Comparison of ENCODE assay signal across 11 cellular contexts in genomic region chr4:93897559-93897958, GRCh38.
A peak's percentile ranks its signal among the peaks of the same experiment; 100 is the strongest.
DNase-seq lines count a peak whose midpoint lies in the region; ATAC-seq and TF ChIP-seq lines count a peak whose summit lies in the region.
"Had no signal": no experiment of that assay in that cellular context is flagged by ENCODE, and none has a peak within 500 bp of the region (broad histone marks: within the 10 kb centered on the region; RNA-seq: fewer than 3 reads in every experiment).

No MANE protein-coding gene starts in this region.

- intact Hi-C loops in heart right ventricle (cut with DNase I) (loop anchor here in 1 of 10 donors (10.0 kb wide), 1 partner anchor 227 kb away; no protein-coding TSS in a partner anchor), Right ventricle myocardium inferior (cut with DNase I) (loop anchor here (5.0 kb wide), 2 partner anchors 105 to 355 kb away; no protein-coding TSS in a partner anchor), colonic mucosa (cut with DNase I) (loop anchor here (10.0 kb wide), 1 partner anchor 103 kb away; no protein-coding TSS in a partner anchor), posterior vena cava (cut with DNase I) (no loop called here)

- no peaks in the 10 kb centered on the region for H3K36me3 ChIP-seq in heart right ventricle
- no peaks in the 10 kb centered on the region for H3K36me3 ChIP-seq in colonic mucosa

- H3K9ac ChIP-seq in colonic mucosa (ENCODE audit: low read depth in 2 of 2, low read length in 2 of 2) = no peak overlapping the region

- H3K9me3 ChIP-seq in heart right ventricle = no peaks in the 10 kb centered on the region
- no peaks in the 10 kb centered on the region for H3K9me3 ChIP-seq in colonic mucosa

- no peak for ATAC-seq in heart right ventricle
- no peak for ATAC-seq in Right ventricle myocardium inferior
- no peak for ATAC-seq in GM19397 (IDR thresholded peaks at IDR 0.05; ENCODE audit: unreplicated experiment)
- no peak for ATAC-seq in HG02884 (IDR thresholded peaks at IDR 0.05; ENCODE audit: unreplicated experiment)
- ATAC-seq: activated naive CD8-positive, alpha-beta T cell treated with anti-CD3 and anti-CD28 coated beads, Interleukin-2, amount 50 U/mL, for 24 hours; natural killer cell had no signal

- no peak overlapping the region for H3K4me3 ChIP-seq in heart right ventricle
- H3K4me3 ChIP-seq in colonic mucosa = no peak overlapping the region

- H3K27ac ChIP-seq in heart right ventricle (no peak overlapping the region), colonic mucosa (no peak overlapping the region)

- H3K4me1 ChIP-seq in heart right ventricle = no peaks in the 10 kb centered on the region
- no peaks in the 10 kb centered on the region for H3K4me1 ChIP-seq in colonic mucosa

- DNase-seq in heart right ventricle (no peak), Right ventricle myocardium inferior (ENCODE audit: missing footprints) (no peak), LoVo (ENCODE audit: low spot score) (peak; percentile 16), colonic mucosa (no peak), posterior vena cava (ENCODE audit: low spot score) (no peak), hippocampal formation (lab: John Stamatoyannopoulos, UW) (no peak)
- DNase-seq: activated naive CD8-positive, alpha-beta T cell treated with anti-CD3 and anti-CD28 coated beads, Interleukin-2, amount 50 U/mL, for 24 hours; natural killer cell; NCI-H446 treated with DMSO at 0.1 percent for 48 hours had no signal

- TF ChIP-seq CTCF in heart right ventricle (IDR thresholded peaks at IDR 0.05) = peak in 6 of 9 donors; percentile 16 to 41 (median 24)
- peak; percentile 27 for TF ChIP-seq CTCF in colonic mucosa (IDR thresholded peaks at IDR 0.05)

- WGBS in heart right ventricle, 2 donors = 78 to 79% methylated on average over 1 of the region's 1 CpG

- H3K27me3 ChIP-seq in heart right ventricle = no peaks in the 10 kb centered on the region
- no peaks in the 10 kb centered on the region for H3K27me3 ChIP-seq in colonic mucosa

Comparison
In these comparisons a context has a peak if more than half of its experiments do, and no peak if none do; other contexts are left out.
1. intact Hi-C loops: an anchor here in Right ventricle myocardium inferior (5.0 kb wide) and colonic mucosa (10.0 kb wide); none called in posterior vena cava.